Comparison of ENCODE assay signal across 10 cellular contexts in the genomic region with DNA sequence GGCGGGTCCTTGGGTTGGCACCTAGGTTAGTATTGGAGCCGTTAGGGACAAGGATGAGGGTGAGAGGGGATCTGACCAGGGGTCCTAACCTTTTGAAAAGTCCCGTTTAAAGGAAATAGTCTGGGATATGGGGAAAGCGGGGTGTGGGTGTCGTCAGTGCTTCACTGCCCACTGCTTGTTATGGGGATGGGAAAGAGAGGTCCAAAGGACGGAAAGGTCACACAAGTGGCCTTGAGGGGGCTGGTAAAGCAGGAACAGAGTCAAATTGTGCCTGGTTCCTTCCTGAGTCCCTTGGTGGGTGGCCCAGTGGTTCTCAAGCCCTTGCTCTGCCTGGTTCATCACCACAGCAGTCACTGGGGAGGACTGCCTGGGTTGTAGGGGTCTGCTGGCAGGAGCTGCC. TPM values are rescaled to one million over a fixed set of nuclear protein-coding genes. Genes with fewer than 3 reads are reported as not detected.
DNase-seq lines count a peak whose midpoint lies in the region; ATAC-seq and TF ChIP-seq lines count a peak whose summit lies in the region.
"Had no signal": no experiment of that assay in that cellular context is flagged by ENCODE, and none has a peak within 500 bp of the region (broad histone marks: within the 10 kb centered on the region; RNA-seq: fewer than 3 reads in every experiment).

No MANE protein-coding gene starts in this region.

- H3K9me3 ChIP-seq in breast epithelium (no peaks in the 10 kb centered on the region), mammary epithelial cell (replicated peaks; ENCODE audit: insufficient read depth, low read length) (no peaks in the 10 kb centered on the region), mesodermal cell (ENCODE audit: control insufficient read depth, low read length) (no peaks in the 10 kb centered on the region), transverse colon (no peaks in the 10 kb centered on the region)
- H3K9me3 ChIP-seq: left ventricle myocardium inferior had no signal

- no peak for TF ChIP-seq POLR2A in breast epithelium (IDR thresholded peaks at IDR 0.05)
- TF ChIP-seq POLR2A in transverse colon (IDR thresholded peaks at IDR 0.05) = no peak

- H3K9me3 Mint-ChIP-seq in WTC11 = no peaks in the 10 kb centered on the region
- H3K9me3 Mint-ChIP-seq: HFFc6 had no signal

- H3K27ac ChIP-seq in breast epithelium (peak overlapping the region; percentile 13 to 50), mammary epithelial cell (ENCODE audit: insufficient read depth, low read depth, low read length) (no peak overlapping the region), mesodermal cell (ENCODE audit: low read depth, low read length, severe bottlenecking) (peak overlapping the region; percentile 45), transverse colon (peak overlapping the region; percentile 93 to 99 (median 97))

- in situ Hi-C loops in mammary epithelial cell (cut with MboI; ENCODE audit: low sequenced_read_pairs in 2 of 2) = no loop called here
- in situ Hi-C loops in transverse colon (cut with MboI; ENCODE audit: low pct_ligation_motif_present in 1 of 4, low pct_unique_long_range_greater_than_20kb in 1 of 4, low sequenced_read_pairs in 3 of 4) = no loop called here

- dilution Hi-C loops in mammary epithelial cell (cut with HindIII; ENCODE audit: low sequenced_read_pairs) = no loop called here

- peaks cover 72% of the 10 kb centered on the region for H3K4me1 Mint-ChIP-seq in WTC11

- no peaks in the 10 kb centered on the region for H4K20me1 ChIP-seq in mammary epithelial cell (ENCODE audit: insufficient read depth, low read length)

- WGBS in mammary epithelial cell (ENCODE audit: low coverage, missing lambda C conversion rate) = 76% methylated on average over 6 of the region's 6 CpGs
- WGBS in mesodermal cell (ENCODE audit: insufficient coverage in 2 of 2), 2 experiments = 78 to 89% methylated on average over 5 to 6 of the region's 6 CpGs
- WGBS in transverse colon (ENCODE audit: low coverage in 1 of 2), 2 donors = 43 to 48% methylated on average over 3 to 6 of the region's 6 CpGs

- no peak for TF ChIP-seq EP300 in transverse colon (IDR thresholded peaks at IDR 0.05; ENCODE audit: low read depth)

- H3K27me3 ChIP-seq in breast epithelium (no peaks in the 10 kb centered on the region), mammary epithelial cell (ENCODE audit: insufficient read depth, low read length) (no peaks in the 10 kb centered on the region), transverse colon (no peaks in the 10 kb centered on the region)

- peaks cover 6 to 9% of the 10 kb centered on the region in 2 donors for H3K4me1 ChIP-seq in breast epithelium
- peaks cover 25% of the 10 kb centered on the region for H3K4me1 ChIP-seq in mammary epithelial cell (ENCODE audit: insufficient read depth, low read length)
- H3K4me1 ChIP-seq in mesodermal cell (ENCODE audit: control insufficient read depth, insufficient read depth, low read length, poor library complexity, severe bottlenecking) = peaks cover 66% of the 10 kb centered on the region
- peaks cover 21 to 88% (median 76%) of the 10 kb centered on the region in 4 donors for H3K4me1 ChIP-seq in transverse colon

- POLR2A ChIA-PET in WTC11 (lab: Charles Lee) = no interaction called here

- no peak overlapping the region for H2AFZ ChIP-seq in mammary epithelial cell (ENCODE audit: low read depth, low read length)

- H3K79me2 ChIP-seq in mammary epithelial cell (ENCODE audit: insufficient read depth, low read length) = no peaks in the 10 kb centered on the region

- DNase-seq in breast epithelium (ENCODE audit: low spot score in 2 of 2) (no peak), mammary epithelial cell (no peak), WTC11 (ENCODE audit: low spot score) (peak; percentile 2), transverse colon (no peak), NCI-H1436 (lab: John Stamatoyannopoulos, UW) (no peak), posterior vena cava (ENCODE audit: low spot score) (no peak), UCSD-AML1 (lab: John Stamatoyannopoulos, UW; ENCODE audit: unreplicated experiment) (no peak)
- DNase-seq: HFFc6, left ventricle myocardium inferior had no signal

- no peak overlapping the region for H3K4me3 ChIP-seq in breast epithelium
- H3K4me3 ChIP-seq in mammary epithelial cell (replicated peaks in 1 of 3; ENCODE audit: insufficient read depth in 1 of 3, low read depth in 2 of 3, low read length in 3 of 3) = no peak overlapping the region
- H3K4me3 ChIP-seq in mesodermal cell (ENCODE audit: extremely low read depth, insufficient read depth, low read length, poor library complexity, severe bottlenecking) = no peak overlapping the region
- no peak overlapping the region for H3K4me3 ChIP-seq in transverse colon
- H3K4me3 ChIP-seq: left ventricle myocardium inferior had no signal

- no TSS peak for BruUV-seq in mammary epithelial cell (replicated peaks; lab: Mats Ljungman, UMichigan)

- no peaks in the 10 kb centered on the region for H3K27me3 Mint-ChIP-seq in WTC11 (ENCODE audit: low read depth)

- ATAC-seq in WTC11 = no peak

- H3K4me2 ChIP-seq in mammary epithelial cell (ENCODE audit: insufficient read depth, low read depth, low read length) = no peak overlapping the region

- CTCF ChIA-PET in mammary epithelial cell (lab: Charles Lee; ENCODE audit: low non-redundant PET) (no interaction called here), WTC11 (lab: Charles Lee) (interaction anchor here (1.8 to 2.3 kb wide), 2 partner anchors 12 to 36 kb away, joined by 6 to 7 read pairs; no protein-coding TSS in a partner anchor)

- H3K4me3 Mint-ChIP-seq in WTC11 = no peak overlapping the region
- H3K4me3 Mint-ChIP-seq: HFFc6 had no signal

- peaks cover 26% of the 10 kb centered on the region for H3K36me3 Mint-ChIP-seq in WTC11

- H3K9ac ChIP-seq in mammary epithelial cell (ENCODE audit: insufficient read depth, low read length) = no peak overlapping the region

- peak overlapping the region; percentile 88; the same call in 1 of the 2 replicates for H3K27ac Mint-ChIP-seq in WTC11

- H3K36me3 ChIP-seq in breast epithelium (peaks cover 2% of the 10 kb centered on the region), mammary epithelial cell (ENCODE audit: insufficient read depth, low read length) (no peaks in the 10 kb centered on the region), mesodermal cell (ENCODE audit: control insufficient read depth, insufficient read depth, low read length) (peaks cover 37% of the 10 kb centered on the region), transverse colon (no peaks in the 10 kb centered on the region)

- intact Hi-C loops in breast epithelium (cut with DNase I; ENCODE audit: low total_unique reads) = no loop called here
- intact Hi-C loops in mammary epithelial cell (cut with micrococcal nuclease) = no loop called here
- intact Hi-C loops in transverse colon (cut with DNase I; ENCODE audit: low total_unique reads) = no loop called here
- intact Hi-C loops in posterior vena cava (cut with DNase I) = no loop called here

- TF ChIP-seq CTCF in breast epithelium (IDR thresholded peaks at IDR 0.05) (no peak), mammary epithelial cell (conservative IDR thresholded peaks at IDR 0.05 in 1 of 2, IDR thresholded peaks at IDR 0.05 in 1 of 2; ENCODE audit: extremely low read depth in 1 of 2, insufficient read depth in 1 of 2, low read depth in 1 of 2, low read length in 2 of 2) (no peak), WTC11 (IDR thresholded peaks at IDR 0.05) (no peak), transverse colon (IDR thresholded peaks at IDR 0.05) (no peak)

TF ChIP-seq in WTC11, 78 proteins besides CTCF, POLR2A, EP300 and RAD21 (continues in another document):
- no peak for TF ChIP-seq SP1 (CRISPR knock-in tag; conservative IDR thresholded peaks at IDR 0.05)

RNA-seq across cellular contexts. Expression of gene ZNF775, which starts 2.6 kb away (rescaled TPM):
- total RNA-seq in breast epithelium (1 to 10 TPM; 1.9 to 5.7 (median 4.6) TPM), mammary epithelial cell (1 to 10 TPM; 2.0 to 2.3 TPM), WTC11 (2021) (24.1 to 26.6 TPM (median 25.4 TPM) in 3 replicates), transverse colon (10 to 100 TPM in 3 of 4 donors, 1 to 10 TPM in 1; 8.9 to 75.2 (median 15.2) TPM), posterior vena cava (1 to 10 TPM; 4.6 to 5.0 TPM)
- polyA plus RNA-seq in mammary epithelial cell = 1.1 TPM
- polyA minus RNA-seq in mammary epithelial cell = 2.6 TPM
- polyA plus RNA-seq in mesodermal cell (2013, experiment 1 of 2) = 15.7 TPM
- polyA plus RNA-seq in mesodermal cell (2013, experiment 2 of 2) = 12.0 TPM

RNA-seq across cellular contexts. Expression of gene REPIN1, which starts 7.9 kb away (rescaled TPM):
- total RNA-seq in breast epithelium (10 to 100 TPM; 43.7 to 70.8 (median 68.2) TPM), mammary epithelial cell (10 to 100 TPM in 1 of 2 donors, 1 to 10 TPM in 1; 5.6 to 33.5 TPM), WTC11 (2021) (105 to 130 TPM (median 112 TPM) in 3 replicates), transverse colon (100 to 1,000 TPM; 182 to 414 (median 247) TPM), posterior vena cava (10 to 100 TPM; 48.9 to 50.5 TPM)
- polyA plus RNA-seq in mammary epithelial cell = 3.9 TPM
- 4.7 TPM for polyA minus RNA-seq in mammary epithelial cell
- polyA plus RNA-seq in mesodermal cell (2013, experiment 1 of 2) = 124 TPM
- 102 TPM for polyA plus RNA-seq in mesodermal cell (2013, experiment 2 of 2)

RNA-seq across cellular contexts. Expression of gene RARRES2, which starts 35.1 kb away (rescaled TPM):
- total RNA-seq in breast epithelium (100 to 1,000 TPM; 156 to 297 (median 267) TPM), mammary epithelial cell (under 1 TPM in 1 of 2 donors, not detected in 1; 0.17 TPM), WTC11 (2021) (193 to 230 TPM (median 197 TPM) in 3 replicates), transverse colon (100 to 1,000 TPM in 2 of 4 donors, 10 to 100 TPM in 2; 84.2 to 124 (median 102) TPM), posterior vena cava (100 to 1,000 TPM; 123 to 153 TPM)
- 0.23 TPM for polyA plus RNA-seq in mammary epithelial cell
- not detected for polyA minus RNA-seq in mammary epithelial cell
- 31.3 TPM for polyA plus RNA-seq in mesodermal cell (2013, experiment 1 of 2)
- polyA plus RNA-seq in mesodermal cell (2013, experiment 2 of 2) = 25.7 TPM

RNA-seq across cellular contexts. Expression of gene ACTR3C, which starts 53.2 kb away (rescaled TPM):
- total RNA-seq in breast epithelium = 10 to 100 TPM in 2 of 3 donors, 1 to 10 TPM in 1; 5.0 to 54.0 (median 30.2) TPM
- total RNA-seq in mammary epithelial cell = 1 to 10 TPM; 1.6 to 8.3 TPM
- polyA plus RNA-seq in mammary epithelial cell = 1.2 TPM
- polyA minus RNA-seq in mammary epithelial cell = 5.7 TPM
- 0.96 to 1.5 TPM (median 1.4 TPM) in 3 replicates for total RNA-seq in WTC11 (2021)
- 0.63 TPM for polyA plus RNA-seq in mesodermal cell (2013, experiment 1 of 2)
- polyA plus RNA-seq in mesodermal cell (2013, experiment 2 of 2) = 0.46 TPM
- total RNA-seq in transverse colon = 10 to 100 TPM; 19.9 to 71.1 (median 42.7) TPM
- 1 to 10 TPM in 1 of 2 donors, under 1 TPM in 1; 1.00 to 1.7 TPM for total RNA-seq in posterior vena cava
- total RNA-seq: HFFc6 had no signal

RNA-seq across cellular contexts. Expression of gene LRRC61, which starts 53.4 kb away (rescaled TPM):
- total RNA-seq in breast epithelium (10 to 100 TPM in 2 of 3 donors, 1 to 10 TPM in 1; 8.0 to 23.4 (median 15.4) TPM), mammary epithelial cell (10 to 100 TPM in 1 of 2 donors, under 1 TPM in 1; 0.73 to 18.0 TPM), WTC11 (2021) (27.7 to 33.3 TPM (median 32.7 TPM) in 3 replicates), transverse colon (10 to 100 TPM in 3 of 4 donors, 1 to 10 TPM in 1; 1.4 to 55.4 (median 17.2) TPM), posterior vena cava (1 to 10 TPM; 2.2 to 2.6 TPM)
- polyA plus RNA-seq in mammary epithelial cell = 0.93 TPM
- polyA minus RNA-seq in mammary epithelial cell = 0.26 TPM
- 23.1 TPM for polyA plus RNA-seq in mesodermal cell (2013, experiment 1 of 2)
- 22.7 TPM for polyA plus RNA-seq in mesodermal cell (2013, experiment 2 of 2)
- total RNA-seq: HFFc6 had no signal

Comparison
In these comparisons a context has a peak if more than half of its experiments do, and no peak if none do; other contexts are left out.
1. RNA of gene RARRES2, which starts 35.1 kb away (total RNA-seq): 156 to 297 TPM in breast epithelium, 193 to 230 TPM in WTC11, 123 to 153 TPM in posterior vena cava and 84.2 to 124 TPM in transverse colon; 0.17 TPM in mammary epithelial cell; every median in the first group is over 10 times any median in the second.